9 cellular contexts compared by ENCODE assay signal in the genomic region with DNA sequence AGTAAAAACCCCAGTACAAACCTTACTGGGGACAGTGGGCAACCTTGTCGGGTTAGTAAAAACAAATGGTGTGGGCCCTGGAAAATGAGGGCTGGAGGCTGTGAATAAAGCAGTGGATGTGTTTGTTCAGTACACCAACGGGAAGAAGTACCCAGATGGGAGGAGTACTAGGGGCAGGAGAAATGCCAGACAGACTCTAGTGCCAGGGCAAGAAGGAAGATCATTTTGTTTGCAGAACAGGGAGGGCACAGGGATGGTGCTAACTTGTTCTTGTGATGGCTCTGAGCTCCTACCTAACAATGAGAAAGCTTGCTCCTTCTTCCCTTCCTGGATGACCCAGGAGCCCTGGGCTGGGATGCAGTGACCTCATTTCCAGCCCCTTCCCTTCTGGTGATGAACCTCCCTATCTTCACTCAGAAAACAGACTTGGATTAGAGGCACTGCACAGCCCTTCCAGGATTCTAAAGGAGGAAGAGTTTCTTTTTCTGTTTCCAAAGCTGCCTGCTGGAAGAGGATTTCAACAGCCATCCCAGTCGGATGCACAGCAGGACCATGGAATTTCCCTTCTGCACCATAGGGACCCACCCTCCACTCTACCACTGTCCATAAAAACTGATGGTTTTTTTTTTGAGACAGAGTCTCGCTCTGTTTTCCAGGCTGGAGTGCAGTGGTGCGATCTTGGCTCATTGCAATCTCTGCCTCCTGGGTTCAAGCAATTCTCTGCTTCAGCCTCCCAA. TPM values are rescaled to one million over a fixed set of nuclear protein-coding genes. Genes with fewer than 3 reads are reported as not detected.
DNase-seq lines count a peak whose midpoint lies in the region; ATAC-seq and TF ChIP-seq lines count a peak whose summit lies in the region.
"Had no signal": no experiment of that assay in that cellular context is flagged by ENCODE, and none has a peak within 500 bp of the region (broad histone marks: within the 10 kb centered on the region; RNA-seq: fewer than 3 reads in every experiment).

No MANE protein-coding gene starts in this region.

- H3K36me3 ChIP-seq in upper lobe of left lung, result peaks cover 24 to 32% (median 28%) of the 10 kb centered on the region in 4 donors

- peaks cover 49 to 62% (median 51%) of the 10 kb centered on the region in 4 donors for H3K4me1 ChIP-seq in upper lobe of left lung

- TF ChIP-seq POLR2A in upper lobe of left lung (IDR thresholded peaks at IDR 0.05), result no peak

- H3K4me3 ChIP-seq in upper lobe of left lung, result peak overlapping the region in 1 of 4 donors; percentile 75

- 49 to 53% methylated on average over 4 to 5 of the region's 5 CpGs for WGBS in upper lobe of left lung, 2 donors

- BruUV-seq in MCF 10A (replicated peaks; lab: Mats Ljungman, UMichigan), result no TSS peak

- peak overlapping the region; percentile 92 to 99 (median 96) for H3K27ac ChIP-seq in upper lobe of left lung

- CTCF ChIA-PET in MCF 10A (lab: Yijun Ruan, JAX), result interaction anchor here (1.0 to 1.7 kb wide), 2 partner anchors 11 to 13 kb away, joined by 4 to 5 read pairs; no protein-coding TSS in a partner anchor

- intact Hi-C loops in MCF 10A (cut with micrococcal nuclease), result no loop called here

- peaks cover 4% of the 10 kb centered on the region for H3K36me3 Mint-ChIP-seq in activated naive CD4-positive, alpha-beta T cell treated with anti-CD3 and anti-CD28 coated beads, Interleukin-2, amount 50 U/mL, for 24 hours
- peaks cover 43% of the 10 kb centered on the region for H3K36me3 Mint-ChIP-seq in MCF 10A (ENCODE audit: insufficient read depth, unreplicated experiment)
- peaks cover 17% of the 10 kb centered on the region for H3K36me3 Mint-ChIP-seq in memory B cell

- no peaks in the 10 kb centered on the region for H3K27me3 Mint-ChIP-seq in activated naive CD4-positive, alpha-beta T cell treated with anti-CD3 and anti-CD28 coated beads, Interleukin-2, amount 50 U/mL, for 24 hours
- no peaks in the 10 kb centered on the region for H3K27me3 Mint-ChIP-seq in MCF 10A (ENCODE audit: insufficient read depth, unreplicated experiment)
- H3K27me3 Mint-ChIP-seq in memory B cell, result no peaks in the 10 kb centered on the region

- POLR2A ChIA-PET in MCF 10A (lab: Yijun Ruan, JAX), result interaction anchor here (0.6 to 4.9 kb wide), 7 partner anchors 8 to 42 kb away, joined by 3 to 79 read pairs (median 3); partner anchors contain the start of genes CYB561D2, IFRD2, NPRL2 and ZMYND10

- TF ChIP-seq CTCF in MCF 10A (IDR thresholded peaks at IDR 0.05; ENCODE audit: unreplicated experiment) (no peak), upper lobe of left lung (IDR thresholded peaks at IDR 0.05) (no peak)

- peak overlapping the region; percentile 61 for H3K4me3 Mint-ChIP-seq in activated naive CD4-positive, alpha-beta T cell treated with anti-CD3 and anti-CD28 coated beads, Interleukin-2, amount 50 U/mL, for 24 hours
- peak overlapping the region; percentile 44 for H3K4me3 Mint-ChIP-seq in MCF 10A (ENCODE audit: unreplicated experiment)
- peak overlapping the region; percentile 21 for H3K4me3 Mint-ChIP-seq in memory B cell

- no peaks in the 10 kb centered on the region for H3K9me3 Mint-ChIP-seq in activated naive CD4-positive, alpha-beta T cell treated with anti-CD3 and anti-CD28 coated beads, Interleukin-2, amount 50 U/mL, for 24 hours
- H3K9me3 Mint-ChIP-seq in MCF 10A (ENCODE audit: unreplicated experiment) (no peaks in the 10 kb centered on the region), memory B cell (no peaks in the 10 kb centered on the region)

- H3K27ac Mint-ChIP-seq in activated naive CD4-positive, alpha-beta T cell treated with anti-CD3 and anti-CD28 coated beads, Interleukin-2, amount 50 U/mL, for 24 hours, result peak overlapping the region; percentile 65
- H3K27ac Mint-ChIP-seq in MCF 10A (ENCODE audit: low read depth, unreplicated experiment) (no peak overlapping the region), memory B cell (no peak overlapping the region)

- no peak for DNase-seq in activated naive CD4-positive, alpha-beta T cell (lab: John Stamatoyannopoulos, UW)
- DNase-seq in MCF 10A (ENCODE audit: unreplicated experiment) (no peak), memory B cell (ENCODE audit: low spot score in 2 of 2) (no peak), upper lobe of left lung (no peak), DMS153 (lab: John Stamatoyannopoulos, UW) (no peak), NCI-H345 treated with DMSO at 0.1 percent for 48 hours (lab: John Stamatoyannopoulos, UW; ENCODE audit: unreplicated experiment) (no peak), NCI-H1930 (lab: John Stamatoyannopoulos, UW) (no peak)
- DNase-seq: NCI-H774 had no signal

- peaks cover 48% of the 10 kb centered on the region for H3K4me1 Mint-ChIP-seq in activated naive CD4-positive, alpha-beta T cell treated with anti-CD3 and anti-CD28 coated beads, Interleukin-2, amount 50 U/mL, for 24 hours
- H3K4me1 Mint-ChIP-seq in MCF 10A (ENCODE audit: insufficient read depth, unreplicated experiment), result peaks cover 22% of the 10 kb centered on the region
- peaks cover 20% of the 10 kb centered on the region for H3K4me1 Mint-ChIP-seq in memory B cell

- H3K27me3 ChIP-seq in upper lobe of left lung, result no peaks in the 10 kb centered on the region

- H3K9me3 ChIP-seq in upper lobe of left lung, result no peaks in the 10 kb centered on the region

- TF ChIP-seq EP300 in upper lobe of left lung (IDR thresholded peaks at IDR 0.05), result no peak

- ATAC-seq in memory B cell (ENCODE audit: low read depth), result no peak
- ATAC-seq in upper lobe of left lung (ENCODE audit: low FRiP score in 2 of 2), result no peak

RNA-seq across cellular contexts. Expression of gene RASSF1, which starts 6.1 kb away (rescaled TPM):
- total RNA-seq in MCF 10A (2022) (24.3 and 32.0 TPM in 2 replicates), upper lobe of left lung (10 to 100 TPM; 42.7 to 78.9 (median 47.7) TPM)

RNA-seq across cellular contexts. Expression of gene TUSC2, which starts 6.5 kb away (rescaled TPM):
- total RNA-seq in MCF 10A (2022) (14.5 and 20.4 TPM in 2 replicates), upper lobe of left lung (10 to 100 TPM; 16.8 to 36.1 (median 25.0) TPM)

RNA-seq across cellular contexts. Expression of gene ZMYND10, which starts 11.0 kb away (rescaled TPM):
- total RNA-seq in MCF 10A (2022) (0.68 and 1.0 TPM in 2 replicates), upper lobe of left lung (10 to 100 TPM in 5 of 6 donors, 1 to 10 TPM in 1; 3.1 to 98.7 (median 31.5) TPM)

RNA-seq across cellular contexts. Expression of gene HYAL2, which starts 12.0 kb away (rescaled TPM):
- total RNA-seq in MCF 10A (2022), result 11.6 and 12.6 TPM in 2 replicates
- total RNA-seq in upper lobe of left lung, result 100 to 1,000 TPM; 120 to 389 (median 226) TPM

RNA-seq across cellular contexts. Expression of gene NPRL2, which starts 16.1 kb away (rescaled TPM):
- total RNA-seq in MCF 10A (2022) (21.1 and 22.1 TPM in 2 replicates), upper lobe of left lung (10 to 100 TPM; 15.0 to 41.9 (median 17.3) TPM)
